Comparison of ENCODE assay signal across 1 cellular context in the genomic region with DNA sequence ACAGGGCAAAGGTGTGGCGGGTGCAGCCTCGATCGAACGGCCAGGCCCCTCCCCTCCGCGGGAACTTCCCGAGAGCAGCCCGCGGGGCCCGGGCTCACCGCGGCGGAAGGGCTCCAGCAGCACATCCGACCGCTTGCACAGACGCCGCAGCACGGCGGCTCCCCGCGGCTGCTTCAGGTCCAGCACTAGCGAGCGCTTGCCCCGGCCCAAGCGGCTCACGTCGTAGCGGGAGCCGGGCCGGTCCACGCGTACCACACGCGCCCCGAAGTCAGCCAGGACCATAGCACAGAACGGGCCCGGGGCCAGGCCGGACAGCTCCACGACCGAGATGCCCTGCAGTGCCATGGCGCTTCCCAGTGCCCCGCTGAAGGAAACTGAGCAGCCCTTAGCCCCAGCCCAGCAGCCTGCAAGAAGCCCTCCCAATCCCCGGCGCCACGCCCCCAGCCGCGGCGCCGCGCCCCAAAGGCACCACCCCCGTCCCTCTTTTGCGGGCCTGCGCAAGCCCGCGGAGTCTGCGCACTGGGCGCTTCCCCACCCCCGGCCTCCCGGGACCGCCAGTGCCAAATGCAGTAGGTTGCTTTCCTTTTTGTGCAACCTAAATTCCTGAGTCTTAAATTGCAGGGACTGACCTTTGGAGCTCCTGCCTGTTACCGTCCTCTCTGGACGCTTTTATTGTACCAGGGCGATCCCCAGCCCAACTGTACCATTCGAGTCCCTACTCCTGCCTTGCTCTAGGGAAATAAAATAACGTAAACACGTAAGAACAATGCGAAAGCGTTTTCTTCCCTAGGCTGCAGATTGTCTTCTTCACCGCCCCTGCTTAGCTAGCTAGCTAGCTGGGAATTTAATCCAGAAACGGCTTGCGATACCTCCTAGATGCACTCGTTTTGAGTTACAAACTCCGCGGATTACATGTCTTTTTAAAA.
TF ChIP-seq lines count a peak whose summit lies in the region.

Gene AMACR, minus strand, starts transcription at position 376 of the 926 bp plus-strand sequence. Its CDS starts 31 bp downstream, at position 345.

TF ChIP-seq in IMR-90, 13 proteins besides CTCF, POLR2A, EP300 and RAD21 (continued from another document):
- TF ChIP-seq, protein P1, sequence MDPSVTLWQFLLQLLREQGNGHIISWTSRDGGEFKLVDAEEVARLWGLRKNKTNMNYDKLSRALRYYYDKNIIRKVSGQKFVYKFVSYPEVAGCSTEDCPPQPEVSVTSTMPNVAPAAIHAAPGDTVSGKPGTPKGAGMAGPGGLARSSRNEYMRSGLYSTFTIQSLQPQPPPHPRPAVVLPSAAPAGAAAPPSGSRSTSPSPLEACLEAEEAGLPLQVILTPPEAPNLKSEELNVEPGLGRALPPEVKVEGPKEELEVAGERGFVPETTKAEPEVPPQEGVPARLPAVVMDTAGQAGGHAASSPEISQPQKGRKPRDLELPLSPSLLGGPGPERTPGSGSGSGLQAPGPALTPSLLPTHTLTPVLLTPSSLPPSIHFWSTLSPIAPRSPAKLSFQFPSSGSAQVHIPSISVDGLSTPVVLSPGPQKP (IDR thresholded peaks at IDR 0.05; ENCODE audit: borderline replicate concordance, low read depth, low read length): no peak
- TF ChIP-seq MAFK (IDR thresholded peaks at IDR 0.05; ENCODE audit: low read depth, low read length) (no peak), RFX5 (IDR thresholded peaks at IDR 0.05; ENCODE audit: low read depth, low read length) (no peak), MAZ (IDR thresholded peaks at IDR 0.05; ENCODE audit: borderline replicate concordance, low read depth, low read length) (no peak; the same call in 1 of the 2 replicates), BHLHE40 (IDR thresholded peaks at IDR 0.05; ENCODE audit: low read depth, low read length) (no peak), CEBPB (IDR thresholded peaks at IDR 0.05; ENCODE audit: low read depth, low read length) (peak; percentile 56), RCOR1 (IDR thresholded peaks at IDR 0.05; ENCODE audit: insufficient replicate concordance, low read length) (no peak), SMC3 (IDR thresholded peaks at IDR 0.05; ENCODE audit: low read depth, low read length) (no peak), MXI1 (IDR thresholded peaks at IDR 0.05; ENCODE audit: borderline replicate concordance, low read depth, low read length) (peak; percentile 98), FOS (IDR thresholded peaks at IDR 0.05; ENCODE audit: low read depth, low read length) (no peak), NFE2L2 (IDR thresholded peaks at IDR 0.05; ENCODE audit: low read depth, low read length) (no peak)
- TF ChIP-seq, protein P2, sequence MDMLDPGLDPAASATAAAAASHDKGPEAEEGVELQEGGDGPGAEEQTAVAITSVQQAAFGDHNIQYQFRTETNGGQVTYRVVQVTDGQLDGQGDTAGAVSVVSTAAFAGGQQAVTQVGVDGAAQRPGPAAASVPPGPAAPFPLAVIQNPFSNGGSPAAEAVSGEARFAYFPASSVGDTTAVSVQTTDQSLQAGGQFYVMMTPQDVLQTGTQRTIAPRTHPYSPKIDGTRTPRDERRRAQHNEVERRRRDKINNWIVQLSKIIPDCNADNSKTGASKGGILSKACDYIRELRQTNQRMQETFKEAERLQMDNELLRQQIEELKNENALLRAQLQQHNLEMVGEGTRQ (IDR thresholded peaks at IDR 0.05; ENCODE audit: low read depth, low read length): 0 out of 2 replicates have a peak, but pooled peaks have one; percentile 2
